8 cellular contexts compared by ENCODE assay signal in genomic region chr14:95431199-95432145, GRCh38.
DNase-seq lines count a peak whose midpoint lies in the region; ATAC-seq and TF ChIP-seq lines count a peak whose summit lies in the region.

No MANE protein-coding gene starts in this region.

- H3F3A ChIP-seq in neural cell (ENCODE audit: insufficient read depth, low read length, poor library complexity, severe bottlenecking): no peaks in the 10 kb centered on the region

- H3K4me3 Mint-ChIP-seq in activated CD4-positive, alpha-beta memory T cell treated with anti-CD3 and anti-CD28 coated beads for 36 hours: no peak overlapping the region
- H3K4me3 Mint-ChIP-seq in activated CD4-positive, alpha-beta memory T cell treated with anti-CD3 and anti-CD28 coated beads, Interleukin-2, amount 10 ng/mL, durations not matched to agents 7 days and 5 days: no peak overlapping the region
- no peak overlapping the region for H3K4me3 Mint-ChIP-seq in effector memory CD8-positive, alpha-beta T cell

- TF ChIP-seq CTCF in epithelial cell of esophagus (IDR thresholded peaks at IDR 0.05; ENCODE audit: insufficient read depth, low read depth, low read length, missing control alignments) (peak; percentile 63), neural cell (IDR thresholded peaks at IDR 0.05; ENCODE audit: poor library complexity, severe bottlenecking) (peak; percentile 60)

- no peaks in the 10 kb centered on the region for H3K27me3 Mint-ChIP-seq in activated CD4-positive, alpha-beta memory T cell treated with anti-CD3 and anti-CD28 coated beads for 36 hours
- H3K27me3 Mint-ChIP-seq in activated CD4-positive, alpha-beta memory T cell treated with anti-CD3 and anti-CD28 coated beads, Interleukin-2, amount 10 ng/mL, durations not matched to agents 7 days and 5 days: no peaks in the 10 kb centered on the region
- H3K27me3 Mint-ChIP-seq in effector memory CD8-positive, alpha-beta T cell: no peaks in the 10 kb centered on the region

- H3K27me3 ChIP-seq in neural cell (ENCODE audit: insufficient read depth, low read depth, low read length): no peaks in the 10 kb centered on the region

- no peak overlapping the region for H3K27ac Mint-ChIP-seq in activated CD4-positive, alpha-beta memory T cell treated with anti-CD3 and anti-CD28 coated beads for 36 hours
- H3K27ac Mint-ChIP-seq in activated CD4-positive, alpha-beta memory T cell treated with anti-CD3 and anti-CD28 coated beads, Interleukin-2, amount 10 ng/mL, durations not matched to agents 7 days and 5 days: no peak overlapping the region
- H3K27ac Mint-ChIP-seq in effector memory CD8-positive, alpha-beta T cell: no peak overlapping the region

- POLR2A ChIA-PET in activated CD4-positive, alpha-beta memory T cell treated with anti-CD3 and anti-CD28 coated beads for 36 hours (lab: Charles Lee): no interaction called here
- POLR2A ChIA-PET in activated CD4-positive, alpha-beta memory T cell treated with anti-CD3 and anti-CD28 coated beads, Interleukin-2, amount 10 ng/mL, durations not matched to agents 7 days and 5 days (lab: Charles Lee): no interaction called here

- no peak overlapping the region for H3K27ac ChIP-seq in neural cell (ENCODE audit: low read length)

- no peak overlapping the region for H3K4me3 ChIP-seq in epithelial cell of esophagus (ENCODE audit: low read length)
- H3K4me3 ChIP-seq in neural cell (ENCODE audit: low read length): no peak overlapping the region

- H3K79me2 ChIP-seq in neural cell (replicated peaks; ENCODE audit: insufficient read depth, low read length): no peaks in the 10 kb centered on the region

- intact Hi-C loops in activated CD4-positive, alpha-beta memory T cell treated with anti-CD3 and anti-CD28 coated beads for 36 hours (cut with micrococcal nuclease): no loop called here

- H2AFZ ChIP-seq in neural cell (ENCODE audit: low read depth, low read length): no peak overlapping the region

- TF ChIP-seq RAD21 in neural cell (conservative IDR thresholded peaks at IDR 0.05): peak; percentile 61

- no peak overlapping the region for H3K9ac ChIP-seq in neural cell (ENCODE audit: low read length)

- no peaks in the 10 kb centered on the region for H3K9me3 ChIP-seq in neural cell (ENCODE audit: low read length)

- peaks cover 30% of the 10 kb centered on the region for H3K36me3 Mint-ChIP-seq in activated CD4-positive, alpha-beta memory T cell treated with anti-CD3 and anti-CD28 coated beads for 36 hours
- H3K36me3 Mint-ChIP-seq in activated CD4-positive, alpha-beta memory T cell treated with anti-CD3 and anti-CD28 coated beads, Interleukin-2, amount 10 ng/mL, durations not matched to agents 7 days and 5 days (ENCODE audit: low read depth): peaks cover 71% of the 10 kb centered on the region
- H3K36me3 Mint-ChIP-seq in effector memory CD8-positive, alpha-beta T cell (ENCODE audit: insufficient read depth): peaks cover 26% of the 10 kb centered on the region

- no peak for ATAC-seq in effector memory CD8-positive, alpha-beta T cell (replicated peaks)

- no peaks in the 10 kb centered on the region for H4K20me1 ChIP-seq in neural cell (ENCODE audit: insufficient read depth)

- no peaks in the 10 kb centered on the region for H3K36me3 ChIP-seq in neural cell (ENCODE audit: insufficient read depth, low read length)

- H3K9me2 ChIP-seq in neural cell (ENCODE audit: insufficient read depth, low read length): no peaks in the 10 kb centered on the region

- H3K4me1 Mint-ChIP-seq in activated CD4-positive, alpha-beta memory T cell treated with anti-CD3 and anti-CD28 coated beads for 36 hours (ENCODE audit: low read depth): no peaks in the 10 kb centered on the region
- H3K4me1 Mint-ChIP-seq in activated CD4-positive, alpha-beta memory T cell treated with anti-CD3 and anti-CD28 coated beads, Interleukin-2, amount 10 ng/mL, durations not matched to agents 7 days and 5 days: no peaks in the 10 kb centered on the region
- H3K4me1 Mint-ChIP-seq in effector memory CD8-positive, alpha-beta T cell (ENCODE audit: low read depth in 2 of 2): peaks cover 0 to 5% of the 10 kb centered on the region in 2 donors

- peak; percentile 12 for DNase-seq in activated CD4-positive, alpha-beta memory T cell treated with anti-CD3 and anti-CD28 coated beads for 36 hours
- no peak for DNase-seq in activated CD4-positive, alpha-beta memory T cell treated with anti-CD3 and anti-CD28 coated beads, Interleukin-2, amount 10 ng/mL, durations not matched to agents 7 days and 5 days
- peak; percentile 21 to 73 for DNase-seq in NCI-H526 (lab: John Stamatoyannopoulos, UW)
- DNase-seq in epithelial cell of esophagus (ENCODE audit: low read depth): peak; percentile 40
- no peak for DNase-seq in T-helper 9 cell
- DNase-seq in HK-2 (ENCODE audit: unreplicated experiment): no peak
- DNase-seq in effector memory CD8-positive, alpha-beta T cell: no peak

- CTCF ChIA-PET in activated CD4-positive, alpha-beta memory T cell treated with anti-CD3 and anti-CD28 coated beads for 36 hours (lab: Charles Lee): interaction anchor here (0.7 to 1.7 kb wide), 4 partner anchors 13 to 96 kb away, joined by 3 to 5 read pairs (median 4); no protein-coding TSS in a partner anchor
- CTCF ChIA-PET in activated CD4-positive, alpha-beta memory T cell treated with anti-CD3 and anti-CD28 coated beads, Interleukin-2, amount 10 ng/mL, durations not matched to agents 7 days and 5 days (lab: Charles Lee): interaction anchor here (1.3 kb wide), 1 partner anchor 11 kb away, joined by 3 read pairs; no protein-coding TSS in a partner anchor

- H3K4me2 ChIP-seq in neural cell (ENCODE audit: low read length): no peak overlapping the region

- TF ChIP-seq EP300 in neural cell (conservative IDR thresholded peaks at IDR 0.05; ENCODE audit: poor library complexity, severe bottlenecking): no peak

- no peaks in the 10 kb centered on the region for H3K9me3 Mint-ChIP-seq in activated CD4-positive, alpha-beta memory T cell treated with anti-CD3 and anti-CD28 coated beads for 36 hours
- no peaks in the 10 kb centered on the region for H3K9me3 Mint-ChIP-seq in activated CD4-positive, alpha-beta memory T cell treated with anti-CD3 and anti-CD28 coated beads, Interleukin-2, amount 10 ng/mL, durations not matched to agents 7 days and 5 days
- H3K9me3 Mint-ChIP-seq in effector memory CD8-positive, alpha-beta T cell: no peaks in the 10 kb centered on the region

TF ChIP-seq in neural cell, 6 proteins besides CTCF, POLR2A, EP300 and RAD21:
- TF ChIP-seq, protein P1, sequence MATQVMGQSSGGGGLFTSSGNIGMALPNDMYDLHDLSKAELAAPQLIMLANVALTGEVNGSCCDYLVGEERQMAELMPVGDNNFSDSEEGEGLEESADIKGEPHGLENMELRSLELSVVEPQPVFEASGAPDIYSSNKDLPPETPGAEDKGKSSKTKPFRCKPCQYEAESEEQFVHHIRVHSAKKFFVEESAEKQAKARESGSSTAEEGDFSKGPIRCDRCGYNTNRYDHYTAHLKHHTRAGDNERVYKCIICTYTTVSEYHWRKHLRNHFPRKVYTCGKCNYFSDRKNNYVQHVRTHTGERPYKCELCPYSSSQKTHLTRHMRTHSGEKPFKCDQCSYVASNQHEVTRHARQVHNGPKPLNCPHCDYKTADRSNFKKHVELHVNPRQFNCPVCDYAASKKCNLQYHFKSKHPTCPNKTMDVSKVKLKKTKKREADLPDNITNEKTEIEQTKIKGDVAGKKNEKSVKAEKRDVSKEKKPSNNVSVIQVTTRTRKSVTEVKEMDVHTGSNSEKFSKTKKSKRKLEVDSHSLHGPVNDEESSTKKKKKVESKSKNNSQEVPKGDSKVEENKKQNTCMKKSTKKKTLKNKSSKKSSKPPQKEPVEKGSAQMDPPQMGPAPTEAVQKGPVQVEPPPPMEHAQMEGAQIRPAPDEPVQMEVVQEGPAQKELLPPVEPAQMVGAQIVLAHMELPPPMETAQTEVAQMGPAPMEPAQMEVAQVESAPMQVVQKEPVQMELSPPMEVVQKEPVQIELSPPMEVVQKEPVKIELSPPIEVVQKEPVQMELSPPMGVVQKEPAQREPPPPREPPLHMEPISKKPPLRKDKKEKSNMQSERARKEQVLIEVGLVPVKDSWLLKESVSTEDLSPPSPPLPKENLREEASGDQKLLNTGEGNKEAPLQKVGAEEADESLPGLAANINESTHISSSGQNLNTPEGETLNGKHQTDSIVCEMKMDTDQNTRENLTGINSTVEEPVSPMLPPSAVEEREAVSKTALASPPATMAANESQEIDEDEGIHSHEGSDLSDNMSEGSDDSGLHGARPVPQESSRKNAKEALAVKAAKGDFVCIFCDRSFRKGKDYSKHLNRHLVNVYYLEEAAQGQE (IDR thresholded peaks at IDR 0.05; ENCODE audit: borderline replicate concordance): no peak
- no peak for TF ChIP-seq MXI1 (conservative IDR thresholded peaks at IDR 0.05; ENCODE audit: poor library complexity, severe bottlenecking)
- TF ChIP-seq TAF1 (IDR thresholded peaks at IDR 0.05; ENCODE audit: low read depth): no peak
- TF ChIP-seq EZH2 (IDR thresholded peaks at IDR 0.05; ENCODE audit: borderline replicate concordance, insufficient read depth, low read length, poor library complexity, severe bottlenecking): no peak
- peak; percentile 50 for TF ChIP-seq SMC3 (conservative IDR thresholded peaks at IDR 0.05; ENCODE audit: poor library complexity)
- no peak for TF ChIP-seq POLR2AphosphoS5 (IDR thresholded peaks at IDR 0.05)

Comparison
In these comparisons a context has a peak if more than half of its experiments do, and no peak if none do; other contexts are left out.
1. DNase-seq: peak in activated CD4-positive, alpha-beta memory T cell treated with anti-CD3 and anti-CD28 coated beads for 36 hours (single experiment), NCI-H526 (2 of 2) and epithelial cell of esophagus (single experiment); none in activated CD4-positive, alpha-beta memory T cell treated with anti-CD3 and anti-CD28 coated beads, Interleukin-2, amount 10 ng/mL, durations not matched to agents 7 days and 5 days (single experiment), T-helper 9 cell (single experiment), HK-2 (single experiment) and effector memory CD8-positive, alpha-beta T cell (0 of 3).